Comparison of ENCODE assay signal across 24 cellular contexts in genomic region chr4:81982846-81983540, GRCh38.
DNase-seq lines count a peak whose midpoint lies in the region; ATAC-seq and TF ChIP-seq lines count a peak whose summit lies in the region.
"Had no signal": no experiment of that assay in that cellular context is flagged by ENCODE, and none has a peak within 500 bp of the region (broad histone marks: within the 10 kb centered on the region; RNA-seq: fewer than 3 reads in every experiment).

No MANE protein-coding gene starts in this region.

- peaks cover 11% of the 10 kb centered on the region for H3K27me3 Mint-ChIP-seq in activated T-helper 17 cell treated with anti-CD3 and anti-CD28 coated beads, Interleukin-2, amount 50 U/mL, for 72 hours
- H3K27me3 Mint-ChIP-seq in activated CD4-positive, alpha-beta T cell treated with anti-CD3 and anti-CD28 coated beads, Interleukin-2, amount 10 ng/mL, durations not matched to agents 7 days and 5 days, result no peaks in the 10 kb centered on the region

- no peaks in the 10 kb centered on the region for H3K9me3 Mint-ChIP-seq in activated T-helper 17 cell treated with anti-CD3 and anti-CD28 coated beads, Interleukin-2, amount 50 U/mL, for 72 hours
- no peaks in the 10 kb centered on the region for H3K9me3 Mint-ChIP-seq in activated CD4-positive, alpha-beta T cell treated with anti-CD3 and anti-CD28 coated beads, Interleukin-2, amount 10 ng/mL, durations not matched to agents 7 days and 5 days
- H3K9me3 Mint-ChIP-seq: CD4-positive, alpha-beta T cell had no signal

- TF ChIP-seq POLR2A in NB4 (IDR thresholded peaks at IDR 0.05; ENCODE audit: extremely low read depth, insufficient read length), result no peak

- no peak for TF ChIP-seq CTCF in NB4 (IDR thresholded peaks at IDR 0.05; ENCODE audit: low read depth, low read length)

- H3K36me3 Mint-ChIP-seq in activated T-helper 17 cell treated with anti-CD3 and anti-CD28 coated beads, Interleukin-2, amount 50 U/mL, for 72 hours (ENCODE audit: low read depth), result no peaks in the 10 kb centered on the region
- H3K36me3 Mint-ChIP-seq in activated CD4-positive, alpha-beta T cell treated with anti-CD3 and anti-CD28 coated beads, Interleukin-2, amount 10 ng/mL, durations not matched to agents 7 days and 5 days (ENCODE audit: low read depth), result no peaks in the 10 kb centered on the region

- H3K4me3 Mint-ChIP-seq in activated T-helper 17 cell treated with anti-CD3 and anti-CD28 coated beads, Interleukin-2, amount 50 U/mL, for 72 hours, result no peak overlapping the region
- no peak overlapping the region for H3K4me3 Mint-ChIP-seq in activated CD4-positive, alpha-beta T cell treated with anti-CD3 and anti-CD28 coated beads, Interleukin-2, amount 10 ng/mL, durations not matched to agents 7 days and 5 days
- H3K4me3 Mint-ChIP-seq: CD4-positive, alpha-beta T cell; T-helper 17 cell had no signal

- DNase-seq in NB4 (ENCODE audit: low read depth) (peak; percentile 73), renal cortical epithelial cell (ENCODE audit: low read depth) (peak; percentile 2), mesenteric fat pad (ENCODE audit: low spot score) (no peak)
- DNase-seq in activated CD4-positive, alpha-beta T cell treated with anti-CD3 and anti-CD28 coated beads, Interleukin-2, amount 10 ng/mL, durations not matched to agents 7 days and 5 days, result no peak
- DNase-seq: Caco-2; CD4-positive, alpha-beta T cell; DMS 273 treated with DMSO at 0.1 percent for 48 hours; DMS79 treated with DMSO at 0.1 percent for 48 hours; GOT3; HCEC 1CT; KBM-7; NCI-H1048; NCI-H1417 treated with DMSO at 0.1 percent for 48 hours; NCI-H187 treated with DMSO at 0.1 percent for 48 hours; NCI-H2227 treated with DMSO at 0.1 percent for 48 hours; NCI-H510A; NCI-H748 treated with DMSO at 0.1 percent for 48 hours; NK-92 treated with Interleukin-12 subunit alpha and Interleukin-12 subunit beta, amount 100 ng/mL, for 24 hours; SW 1271; T-helper 17 cell had no signal

- POLR2A ChIA-PET in activated CD4-positive, alpha-beta T cell treated with anti-CD3 and anti-CD28 coated beads, Interleukin-2, amount 10 ng/mL, durations not matched to agents 7 days and 5 days (lab: Charles Lee), result no interaction called here

- no peak overlapping the region for H3K4me3 ChIP-seq in NB4 (ENCODE audit: low read depth, low read length)

- ATAC-seq in GM18870 (IDR thresholded peaks at IDR 0.05; ENCODE audit: unreplicated experiment) (peak; percentile 46), GM19438 (IDR thresholded peaks at IDR 0.05; ENCODE audit: low read depth, unreplicated experiment) (peak; percentile 83)
- ATAC-seq in activated T-helper 17 cell treated with anti-CD3 and anti-CD28 coated beads, Interleukin-2, amount 50 U/mL, for 72 hours (replicated peaks), result no peak
- ATAC-seq: Panc1, T-helper 17 cell had no signal

- H3K27ac Mint-ChIP-seq in activated T-helper 17 cell treated with anti-CD3 and anti-CD28 coated beads, Interleukin-2, amount 50 U/mL, for 72 hours, result no peak overlapping the region
- no peak overlapping the region for H3K27ac Mint-ChIP-seq in activated CD4-positive, alpha-beta T cell treated with anti-CD3 and anti-CD28 coated beads, Interleukin-2, amount 10 ng/mL, durations not matched to agents 7 days and 5 days
- H3K27ac Mint-ChIP-seq: CD4-positive, alpha-beta T cell; T-helper 17 cell had no signal

- no peaks in the 10 kb centered on the region for H3K4me1 Mint-ChIP-seq in activated T-helper 17 cell treated with anti-CD3 and anti-CD28 coated beads, Interleukin-2, amount 50 U/mL, for 72 hours
- H3K4me1 Mint-ChIP-seq in activated CD4-positive, alpha-beta T cell treated with anti-CD3 and anti-CD28 coated beads, Interleukin-2, amount 10 ng/mL, durations not matched to agents 7 days and 5 days, result no peaks in the 10 kb centered on the region
- H3K4me1 Mint-ChIP-seq: T-helper 17 cell had no signal

- CTCF ChIA-PET in activated CD4-positive, alpha-beta T cell treated with anti-CD3 and anti-CD28 coated beads, Interleukin-2, amount 10 ng/mL, durations not matched to agents 7 days and 5 days (lab: Charles Lee), result no interaction called here

Comparison
In these comparisons a context has a peak if more than half of its experiments do, and no peak if none do; other contexts are left out.
1. DNase-seq: peak in NB4 (single experiment) and renal cortical epithelial cell (single experiment); none in mesenteric fat pad (single experiment) and activated CD4-positive, alpha-beta T cell treated with anti-CD3 and anti-CD28 coated beads, Interleukin-2, amount 10 ng/mL, durations not matched to agents 7 days and 5 days (single experiment).